In the genomic region with DNA sequence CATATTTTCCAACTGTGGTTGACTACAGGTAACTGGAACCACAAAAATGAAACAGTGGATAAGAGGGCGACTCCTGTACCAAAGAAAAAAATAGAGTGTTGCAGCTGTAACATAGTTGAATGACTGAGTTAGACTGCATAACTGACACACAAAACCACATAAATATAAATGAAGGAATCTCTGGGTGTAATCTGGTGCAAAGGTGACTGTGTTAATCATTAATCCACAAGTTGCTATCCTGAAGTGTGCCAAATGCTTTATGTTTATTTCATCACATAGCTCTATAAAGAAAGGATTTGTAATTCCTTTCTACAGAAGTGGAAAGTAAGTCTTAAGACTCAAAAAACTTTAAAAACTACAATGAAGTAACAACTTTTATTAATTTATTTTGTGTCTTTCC, we compare ENCODE assay signal across 19 cellular contexts. TPM values are rescaled to one million over a fixed set of nuclear protein-coding genes. Genes with fewer than 3 reads are reported as not detected.
"Had no signal": no experiment of that assay in that cellular context is flagged by ENCODE, and none has a peak within 500 bp of the region (broad histone marks: within the 10 kb centered on the region; RNA-seq: fewer than 3 reads in every experiment).

No MANE protein-coding gene starts in this region.

- H3K36me3 ChIP-seq: ascending aorta, cardiac muscle cell, sigmoid colon, thoracic aorta had no signal

- H3K4me3 ChIP-seq: ascending aorta, cardiac muscle cell, hepatocyte, lung, psoas muscle, sigmoid colon, thoracic aorta had no signal

- H3K36me3 Mint-ChIP-seq: stimulated activated effector memory CD8-positive, alpha-beta T cell treated with anti-CD3 and anti-CD28 coated beads, Interleukin-12 subunit alpha, Interleukin-12 subunit beta, amount 100 ng/mL, for 72 hours had no signal

- ATAC-seq: activated CD4-positive, CD25-positive, alpha-beta regulatory T cell treated with anti-CD3 and anti-CD28 coated beads, Interleukin-2, amount 50 U/mL, for 24 hours; activated naive CD8-positive, alpha-beta T cell treated with anti-CD3 and anti-CD28 coated beads, Interleukin-2, amount 50 U/mL, for 24 hours; psoas muscle; stimulated activated effector memory CD8-positive, alpha-beta T cell treated with anti-CD3 and anti-CD28 coated beads, Interleukin-12 subunit alpha, Interleukin-12 subunit beta, amount 100 ng/mL, for 72 hours had no signal

- H3K27ac ChIP-seq: ascending aorta, cardiac muscle cell, hepatocyte, psoas muscle, sigmoid colon, thoracic aorta had no signal

- H3K4me3 Mint-ChIP-seq: activated naive CD8-positive, alpha-beta T cell treated with anti-CD3 and anti-CD28 coated beads, Interleukin-2, amount 50 U/mL, for 24 hours; neural crest cell; stimulated activated effector memory CD8-positive, alpha-beta T cell treated with anti-CD3 and anti-CD28 coated beads, Interleukin-12 subunit alpha, Interleukin-12 subunit beta, amount 100 ng/mL, for 72 hours had no signal

- H3K9me3 ChIP-seq: ascending aorta, psoas muscle had no signal

- DNase-seq: activated CD4-positive, alpha-beta T cell treated with anti-CD3 and anti-CD28 coated beads, Interleukin-2, amount 50 U/mL, for 4 hours; activated naive CD4-positive, alpha-beta T cell treated with Interleukin-2 at 50 U/mL for 16 hours; activated naive CD8-positive, alpha-beta T cell treated with anti-CD3 and anti-CD28 coated beads, Interleukin-2, amount 50 U/mL, for 24 hours; activated T-cell treated with anti-CD3 and anti-CD28 coated beads for 4 hours; erythroblast; midbrain; psoas muscle; sigmoid colon; stimulated activated CD4-positive, alpha-beta T cell treated with anti-CD3 and anti-CD28 coated beads, Interleukin-2, amount 100 ng/mL, for 24 hours had no signal

- H3K9me3 Mint-ChIP-seq: stimulated activated effector memory CD8-positive, alpha-beta T cell treated with anti-CD3 and anti-CD28 coated beads, Interleukin-12 subunit alpha, Interleukin-12 subunit beta, amount 100 ng/mL, for 72 hours had no signal

- H3K27ac Mint-ChIP-seq: activated naive CD8-positive, alpha-beta T cell treated with anti-CD3 and anti-CD28 coated beads, Interleukin-2, amount 50 U/mL, for 24 hours; stimulated activated effector memory CD8-positive, alpha-beta T cell treated with anti-CD3 and anti-CD28 coated beads, Interleukin-12 subunit alpha, Interleukin-12 subunit beta, amount 100 ng/mL, for 72 hours had no signal

RNA-seq across cellular contexts. Expression of a gene that starts 6.0 kb away (rescaled TPM):
- total RNA-seq: dermis microvascular lymphatic vessel endothelial cell, neural crest cell had no signal

RNA-seq across cellular contexts. Expression of a gene that starts 33.3 kb away (rescaled TPM):
- total RNA-seq: ascending aorta, cardiac muscle cell, dermis microvascular lymphatic vessel endothelial cell, lung, neural crest cell, osteoblast, psoas muscle, sigmoid colon, thoracic aorta had no signal
- polyA plus RNA-seq: cardiac muscle cell had no signal

RNA-seq across cellular contexts. Expression of a gene that starts 37.9 kb away (rescaled TPM):
- total RNA-seq: ascending aorta, neural crest cell, sigmoid colon had no signal
